In the genomic region with DNA sequence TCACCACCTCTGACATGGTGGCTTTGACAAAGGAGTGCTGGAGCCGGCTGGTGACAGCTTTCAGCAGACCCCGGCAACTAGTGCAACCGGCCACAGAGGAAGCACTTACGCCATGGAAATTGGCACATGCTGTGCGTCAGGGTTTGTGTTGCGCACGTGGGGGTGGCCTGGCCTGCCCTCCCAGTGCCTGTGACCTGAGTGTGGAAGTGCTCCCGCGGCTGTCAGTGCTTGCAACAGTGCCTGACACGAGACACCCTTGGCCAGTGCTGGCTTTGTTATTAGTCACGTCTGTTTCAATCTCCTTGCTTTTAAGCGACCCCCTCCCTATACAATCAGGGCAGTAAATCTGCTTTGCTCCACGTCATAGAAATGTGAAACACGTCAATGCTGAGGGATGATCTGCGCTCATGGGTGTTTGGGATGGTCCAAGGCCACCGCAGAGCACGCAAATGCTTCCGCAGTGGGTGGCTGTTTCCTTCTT, we compare ENCODE assay signal across 13 cellular contexts.
A peak's percentile ranks its signal among the peaks of the same experiment; 100 is the strongest.
DNase-seq lines count a peak whose midpoint lies in the region; ATAC-seq and TF ChIP-seq lines count a peak whose summit lies in the region.
"Had no signal": no experiment of that assay in that cellular context is flagged by ENCODE, and none has a peak within 500 bp of the region (broad histone marks: within the 10 kb centered on the region; RNA-seq: fewer than 3 reads in every experiment).

No MANE protein-coding gene starts in this region.

- no peaks in the 10 kb centered on the region for H3K27me3 ChIP-seq in HL-60 (ENCODE audit: insufficient read depth, poor library complexity, severe bottlenecking)
- H3K27me3 ChIP-seq in sigmoid colon, result peaks cover 3 to 19% (median 4%) of the 10 kb centered on the region in 3 donors

- no peak for TF ChIP-seq CTCF in HL-60 (IDR thresholded peaks at IDR 0.05; ENCODE audit: insufficient read depth, low read length)
- no peak for TF ChIP-seq CTCF in sigmoid colon (IDR thresholded peaks at IDR 0.05)

- ATAC-seq in left ventricle myocardium superior (peak; percentile 84), HG02642 (IDR thresholded peaks at IDR 0.05; ENCODE audit: poor library complexity, unreplicated experiment) (no peak)
- ATAC-seq: activated CD8-positive, alpha-beta memory T cell treated with anti-CD3 and anti-CD28 coated beads, Interleukin-2, amount 10 ng/mL, durations not matched to agents 7 days and 5 days; CD8-positive, alpha-beta T cell had no signal

- H3K27ac ChIP-seq in HL-60 (replicated peaks) (peak overlapping the region; percentile 70), sigmoid colon (no peak overlapping the region)

- H3K4me3 ChIP-seq in HL-60 (replicated peaks; ENCODE audit: insufficient read depth, low read length), result no peak overlapping the region
- no peak overlapping the region for H3K4me3 ChIP-seq in sigmoid colon

- no peaks in the 10 kb centered on the region for H3K4me1 ChIP-seq in sigmoid colon

- no peaks in the 10 kb centered on the region for H3K36me3 ChIP-seq in sigmoid colon

- intact Hi-C loops in left ventricle myocardium superior (cut with micrococcal nuclease), result no loop called here
- intact Hi-C loops in sigmoid colon (cut with DNase I), result no loop called here

- TF ChIP-seq EP300 in sigmoid colon (IDR thresholded peaks at IDR 0.05), result peak; percentile 13 to 86 (median 40)

- WGBS in sigmoid colon, 2 donors, result 71 to 74% methylated on average over 18 of the region's 18 CpGs

- H3K9me3 ChIP-seq in sigmoid colon, result no peaks in the 10 kb centered on the region

- TF ChIP-seq POLR2A in sigmoid colon (IDR thresholded peaks at IDR 0.05), result no peak

- DNase-seq in HL-60 (ENCODE audit: low read depth in 1 of 2, low spot score in 1 of 2) (peak; percentile 91 to 97), UCSD-AML1 (lab: John Stamatoyannopoulos, UW; ENCODE audit: unreplicated experiment) (peak; percentile 69), left ventricle myocardium superior (peak; percentile 76), sigmoid colon (peak; percentile 92), retina (no peak), globus pallidus (ENCODE audit: low spot score) (no peak), mesenteric fat pad (ENCODE audit: low spot score) (no peak)
- DNase-seq: activated CD8-positive, alpha-beta memory T cell treated with anti-CD3 and anti-CD28 coated beads, Interleukin-2, amount 10 ng/mL, durations not matched to agents 7 days and 5 days; NCI-H2227 treated with DMSO at 0.1 percent for 48 hours; small intestine; SW 1271 had no signal

Comparison
In these comparisons a context has a peak if more than half of its experiments do, and no peak if none do; other contexts are left out.
1. DNase-seq: peak in HL-60 (2 of 2), UCSD-AML1 (single experiment), left ventricle myocardium superior (single experiment) and sigmoid colon (single experiment); none in retina (single experiment), globus pallidus (single experiment) and mesenteric fat pad (single experiment).